In the genomic region with DNA sequence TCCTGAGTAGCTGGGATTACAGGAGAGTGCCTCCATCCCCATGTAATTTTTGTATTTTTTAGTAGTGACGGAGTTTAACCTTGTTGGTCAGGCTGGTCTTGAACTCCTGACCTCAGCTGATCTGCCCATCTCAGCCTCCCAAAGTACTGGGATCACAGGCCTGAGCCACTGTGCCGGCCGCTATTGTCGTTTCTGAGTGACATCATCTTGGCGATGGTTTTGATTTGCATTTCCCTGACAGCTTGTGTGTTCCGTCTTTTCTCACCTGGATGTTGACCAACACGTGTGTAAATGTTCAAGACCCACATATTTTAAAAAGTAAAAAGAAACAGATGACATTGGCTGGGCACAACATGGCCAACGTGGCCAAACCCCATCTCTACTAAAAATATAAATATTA, we compare ENCODE assay signal across 19 cellular contexts. TPM values are rescaled to one million over a fixed set of nuclear protein-coding genes. Genes with fewer than 3 reads are reported as not detected.
DNase-seq lines count a peak whose midpoint lies in the region; ATAC-seq and TF ChIP-seq lines count a peak whose summit lies in the region.
"Had no signal": no experiment of that assay in that cellular context is flagged by ENCODE, and none has a peak within 500 bp of the region (broad histone marks: within the 10 kb centered on the region; RNA-seq: fewer than 3 reads in every experiment).

No MANE protein-coding gene starts in this region.

- H3K4me1 Mint-ChIP-seq in activated naive CD8-positive, alpha-beta T cell (ENCODE audit: low read depth), result peaks cover 22% of the 10 kb centered on the region
- peaks cover 27% of the 10 kb centered on the region for H3K4me1 Mint-ChIP-seq in activated naive CD8-positive, alpha-beta T cell treated with anti-CD3 and anti-CD28 coated beads, Interleukin-2, amount 50 U/mL, for 24 hours
- peaks cover 5 to 42% (median 30%) of the 10 kb centered on the region in 4 donors for H3K4me1 Mint-ChIP-seq in naive thymus-derived CD8-positive, alpha-beta T cell

- H3K36me3 Mint-ChIP-seq in activated naive CD8-positive, alpha-beta T cell, result no peaks in the 10 kb centered on the region
- no peaks in the 10 kb centered on the region for H3K36me3 Mint-ChIP-seq in activated naive CD8-positive, alpha-beta T cell treated with anti-CD3 and anti-CD28 coated beads, Interleukin-2, amount 50 U/mL, for 24 hours (ENCODE audit: low read depth)
- no peaks in the 10 kb centered on the region for H3K36me3 Mint-ChIP-seq in naive thymus-derived CD8-positive, alpha-beta T cell

- CTCF ChIA-PET in OCI-LY7 (lab: Charles Lee; ENCODE audit: unreplicated experiment), result no interaction called here

- POLR2A ChIA-PET in OCI-LY7 (lab: Charles Lee), result interaction anchor here (0.6 kb wide), 2 partner anchors 12 to 69 kb away, joined by 3 to 4 read pairs; no protein-coding TSS in a partner anchor
- POLR2A ChIA-PET in naive thymus-derived CD8-positive, alpha-beta T cell (lab: Charles Lee), result interaction anchor here (3.0 to 17.6 kb wide), 4 partner anchors 14 to 30 kb away, joined by 33 to 255 read pairs (median 75); a partner anchor contains a TSS

- peak overlapping the region; percentile 59 for H3K27ac ChIP-seq in OCI-LY7 (ENCODE audit: low read depth, low read length, poor library complexity, severe bottlenecking)
- peak overlapping the region; percentile 78 to 84 for H3K27ac ChIP-seq in tibial artery
- H3K27ac ChIP-seq in colonic mucosa, result no peak overlapping the region
- H3K27ac ChIP-seq: brain microvascular endothelial cell, HL-60 had no signal

- H3K9me3 ChIP-seq in OCI-LY7 (ENCODE audit: low read length) (no peaks in the 10 kb centered on the region), tibial artery (no peaks in the 10 kb centered on the region), colonic mucosa (no peaks in the 10 kb centered on the region)

- H4K20me1 ChIP-seq in OCI-LY7 (ENCODE audit: insufficient read depth, low read length), result no peaks in the 10 kb centered on the region

- no peak overlapping the region for H3K27ac Mint-ChIP-seq in activated naive CD8-positive, alpha-beta T cell
- no peak overlapping the region for H3K27ac Mint-ChIP-seq in activated naive CD8-positive, alpha-beta T cell treated with anti-CD3 and anti-CD28 coated beads, Interleukin-2, amount 50 U/mL, for 24 hours
- peak overlapping the region in 8 of 10 donors; percentile 32 to 89 (median 60) for H3K27ac Mint-ChIP-seq in naive thymus-derived CD8-positive, alpha-beta T cell

- H3K4me1 ChIP-seq in OCI-LY7 (ENCODE audit: insufficient read depth, low read length, poor library complexity, severe bottlenecking) (peaks cover 60% of the 10 kb centered on the region), tibial artery (peaks cover 10 to 48% (median 36%) of the 10 kb centered on the region in 4 donors), colonic mucosa (peaks cover 21% of the 10 kb centered on the region)

- H3K27me3 Mint-ChIP-seq in activated naive CD8-positive, alpha-beta T cell, result no peaks in the 10 kb centered on the region
- H3K27me3 Mint-ChIP-seq in activated naive CD8-positive, alpha-beta T cell treated with anti-CD3 and anti-CD28 coated beads, Interleukin-2, amount 50 U/mL, for 24 hours, result no peaks in the 10 kb centered on the region
- H3K27me3 Mint-ChIP-seq in naive thymus-derived CD8-positive, alpha-beta T cell, result no peaks in the 10 kb centered on the region

- H3K4me3 ChIP-seq in OCI-LY7 (ENCODE audit: low read depth, low read length, poor library complexity, severe bottlenecking), result peak overlapping the region; percentile 18
- H3K4me3 ChIP-seq in tibial artery, result no peak overlapping the region
- no peak overlapping the region for H3K4me3 ChIP-seq in colonic mucosa

- H3K9ac ChIP-seq in colonic mucosa (ENCODE audit: low read depth in 2 of 2, low read length in 2 of 2), result no peak overlapping the region

- TF ChIP-seq CTCF in OCI-LY7 (conservative IDR thresholded peaks at IDR 0.05; ENCODE audit: low read length) (no peak), tibial artery (IDR thresholded peaks at IDR 0.05) (no peak), colonic mucosa (IDR thresholded peaks at IDR 0.05) (no peak)

- DNase-seq in activated naive CD8-positive, alpha-beta T cell treated with anti-CD3 and anti-CD28 coated beads, Interleukin-2, amount 50 U/mL, for 24 hours, result no peak
- peak; percentile 58 for DNase-seq in OCI-LY7 (ENCODE audit: low spot score)
- DNase-seq in naive thymus-derived CD8-positive, alpha-beta T cell, result no peak
- no peak for DNase-seq in tibial artery
- DNase-seq in DMS53 (lab: John Stamatoyannopoulos, UW), result no peak
- no peak for DNase-seq in colonic mucosa
- DNase-seq: ACHN; activated effector memory CD4-positive, alpha-beta T cell treated with Interleukin-2 at 50 U/mL for 16 hours; brain microvascular endothelial cell; erythroblast; KBM-7; NCI-H2081 treated with DMSO at 0.1 percent for 48 hours; NCI-H524 treated with DMSO at 0.1 percent for 48 hours; stimulated activated CD4-positive, alpha-beta T cell treated with anti-CD3 and anti-CD28 coated beads, Interleukin-4, amount 100 ng/mL, for 4 hours had no signal

- peaks cover 5% of the 10 kb centered on the region; the same call in 1 of the 2 replicates for H3K36me3 ChIP-seq in OCI-LY7 (ENCODE audit: insufficient read depth, low read length)
- H3K36me3 ChIP-seq in tibial artery, result no peaks in the 10 kb centered on the region
- no peaks in the 10 kb centered on the region for H3K36me3 ChIP-seq in colonic mucosa
- H3K36me3 ChIP-seq: brain microvascular endothelial cell had no signal

- H3K4me2 ChIP-seq in OCI-LY7 (ENCODE audit: low read length), result peak overlapping the region; percentile 62

- no TSS peak for BruUV-seq in OCI-LY7 (replicated peaks; lab: Mats Ljungman, UMichigan)

- no peaks in the 10 kb centered on the region for H3K27me3 ChIP-seq in tibial artery
- no peaks in the 10 kb centered on the region for H3K27me3 ChIP-seq in colonic mucosa
- H3K27me3 ChIP-seq: brain microvascular endothelial cell, dorsolateral prefrontal cortex had no signal

- no peaks in the 10 kb centered on the region for H3K9me2 ChIP-seq in OCI-LY7 (ENCODE audit: insufficient read depth, low read length)

- no peak for ATAC-seq in activated naive CD8-positive, alpha-beta T cell treated with anti-CD3 and anti-CD28 coated beads, Interleukin-2, amount 50 U/mL, for 24 hours
- no peak for ATAC-seq in naive thymus-derived CD8-positive, alpha-beta T cell
- ATAC-seq in GM21423 (IDR thresholded peaks at IDR 0.05; ENCODE audit: unreplicated experiment), result no peak
- ATAC-seq: SK-N-SH treated with all-trans-retinoic acid at 6 μM for 48 hours had no signal

- H3K79me2 ChIP-seq in OCI-LY7 (ENCODE audit: insufficient read depth, low read depth, low read length), result no peaks in the 10 kb centered on the region; the same call in 1 of the 2 replicates

- intact Hi-C loops in OCI-LY7 (cut with micrococcal nuclease; ENCODE audit: unreplicated experiment), result no loop called here
- intact Hi-C loops in tibial artery (cut with DNase I; ENCODE audit: low total_unique reads), result no loop called here
- intact Hi-C loops in colonic mucosa (cut with DNase I), result no loop called here

- H2AFZ ChIP-seq in OCI-LY7 (ENCODE audit: low read length), result peak overlapping the region; percentile 79; the same call in 1 of the 2 replicates

- no peaks in the 10 kb centered on the region for H3K9me3 Mint-ChIP-seq in activated naive CD8-positive, alpha-beta T cell (ENCODE audit: low read depth)
- no peaks in the 10 kb centered on the region for H3K9me3 Mint-ChIP-seq in activated naive CD8-positive, alpha-beta T cell treated with anti-CD3 and anti-CD28 coated beads, Interleukin-2, amount 50 U/mL, for 24 hours
- no peaks in the 10 kb centered on the region for H3K9me3 Mint-ChIP-seq in naive thymus-derived CD8-positive, alpha-beta T cell

- H3K4me3 Mint-ChIP-seq in activated naive CD8-positive, alpha-beta T cell, result peak overlapping the region; percentile 49
- H3K4me3 Mint-ChIP-seq in activated naive CD8-positive, alpha-beta T cell treated with anti-CD3 and anti-CD28 coated beads, Interleukin-2, amount 50 U/mL, for 24 hours, result no peak overlapping the region
- H3K4me3 Mint-ChIP-seq in naive thymus-derived CD8-positive, alpha-beta T cell, result peak overlapping the region in 6 of 10 donors; percentile 7 to 66 (median 32)

RNA-seq across cellular contexts. Expression of a gene that starts 12.8 kb away (rescaled TPM):
- 97.0 and 115 TPM in 2 replicates for total RNA-seq in OCI-LY7 (2014; rRNA removed; shearing (Covaris generic))
- total RNA-seq in OCI-LY7 (2022), result 200 and 225 TPM in 2 replicates
- 100 to 1,000 TPM; 171 to 176 TPM for total RNA-seq in naive thymus-derived CD8-positive, alpha-beta T cell
- polyA plus RNA-seq in naive thymus-derived CD8-positive, alpha-beta T cell, result 10 to 100 TPM; 26.1 to 47.1 (median 30.2) TPM
- total RNA-seq in colonic mucosa, result 100 to 1,000 TPM; 358 to 589 TPM

RNA-seq across cellular contexts. Expression of a gene that starts 32.3 kb away (rescaled TPM):
- total RNA-seq in OCI-LY7 (2014; rRNA removed; shearing (Covaris generic)), result 41.7 and 54.6 TPM in 2 replicates
- total RNA-seq in OCI-LY7 (2022), result 87.5 and 111 TPM in 2 replicates
- 100 to 1,000 TPM in 1 of 2 experiments, 10 to 100 TPM in 1; 94.0 to 101 TPM for total RNA-seq in naive thymus-derived CD8-positive, alpha-beta T cell
- polyA plus RNA-seq in naive thymus-derived CD8-positive, alpha-beta T cell, result 10 to 100 TPM; 40.5 to 90.4 (median 53.1) TPM
- total RNA-seq in colonic mucosa, result 10 to 100 TPM; 40.0 to 40.5 TPM

RNA-seq across cellular contexts. Expression of a gene that starts 32.9 kb away (rescaled TPM):
- 11.2 and 12.9 TPM in 2 replicates for total RNA-seq in OCI-LY7 (2014; rRNA removed; shearing (Covaris generic))
- 6.1 and 7.3 TPM in 2 replicates for total RNA-seq in OCI-LY7 (2022)
- total RNA-seq in naive thymus-derived CD8-positive, alpha-beta T cell, result 10 to 100 TPM; 16.6 to 18.7 TPM
- polyA plus RNA-seq in naive thymus-derived CD8-positive, alpha-beta T cell, result 1 to 10 TPM in 1 of 3 donors, under 1 TPM in 2; 0.26 to 1.4 (median 0.85) TPM
- 1 to 10 TPM; 2.1 to 4.5 TPM for total RNA-seq in colonic mucosa

RNA-seq across cellular contexts. Expression of a gene that starts 48.3 kb away (rescaled TPM):
- total RNA-seq in OCI-LY7 (2014; rRNA removed; shearing (Covaris generic)), result 41.9 and 53.9 TPM in 2 replicates
- 91.6 and 109 TPM in 2 replicates for total RNA-seq in OCI-LY7 (2022)
- 10 to 100 TPM; 58.0 to 64.1 TPM for total RNA-seq in naive thymus-derived CD8-positive, alpha-beta T cell
- 1 to 10 TPM; 3.2 to 7.3 (median 4.8) TPM for polyA plus RNA-seq in naive thymus-derived CD8-positive, alpha-beta T cell
- 10 to 100 TPM; 74.5 to 81.5 TPM for total RNA-seq in colonic mucosa

Comparison
In these comparisons a context has a peak if more than half of its experiments do, and no peak if none do; other contexts are left out.
1. H3K27ac Mint-ChIP-seq: peak in naive thymus-derived CD8-positive, alpha-beta T cell (8 of 10); none in activated naive CD8-positive, alpha-beta T cell (single experiment) and activated naive CD8-positive, alpha-beta T cell treated with anti-CD3 and anti-CD28 coated beads, Interleukin-2, amount 50 U/mL, for 24 hours (single experiment).